Comparison of ENCODE assay signal across 34 cellular contexts in genomic region chr1:222535455-222535854, GRCh38.
"Had no signal": no experiment of that assay in that cellular context is flagged by ENCODE, and none has a peak within 500 bp of the region (broad histone marks: within the 10 kb centered on the region; RNA-seq: fewer than 3 reads in every experiment).

No MANE protein-coding gene starts in this region.

- DNase-seq: Karpas-422, Kasumi-1, MG63, MM.1S, MV-4-11, NCI-H1048, NCI-H1092, NCI-H1092 treated with DMSO at 0.1 percent for 48 hours, NCI-H1105, NCI-H1105 treated with DMSO at 0.1 percent for 48 hours, NCI-H1417, NCI-H1417 treated with DMSO at 0.1 percent for 48 hours, NCI-H1436, NCI-H1436 treated with DMSO at 0.1 percent for 48 hours, NCI-H146, NCI-H1694, NCI-H1694 treated with DMSO at 0.1 percent for 48 hours, NCI-H187, NCI-H187 treated with DMSO at 0.1 percent for 48 hours, NCI-H1930, NCI-H2029, NCI-H2029 treated with DMSO at 0.1 percent for 48 hours, NCI-H2081, NCI-H2081 treated with DMSO at 0.1 percent for 48 hours, NCI-H2107, NCI-H2171, NCI-H2171 treated with DMSO at 0.1 percent for 48 hours, NCI-H2227 treated with DMSO at 0.1 percent for 48 hours, NCI-H226, NCI-H345, NCI-H446, NCI-H446 treated with DMSO at 0.1 percent for 48 hours, NCI-H510A, NCI-H510A treated with DMSO at 0.1 percent for 48 hours had no signal

- H3K4me3 ChIP-seq: MG63 had no signal

- H3K9me3 ChIP-seq: MG63 had no signal

- H3K36me3 ChIP-seq: MG63 had no signal

- H3K27me3 ChIP-seq: MG63 had no signal
